Comparison of ENCODE assay signal across 8 cellular contexts in the genomic region with DNA sequence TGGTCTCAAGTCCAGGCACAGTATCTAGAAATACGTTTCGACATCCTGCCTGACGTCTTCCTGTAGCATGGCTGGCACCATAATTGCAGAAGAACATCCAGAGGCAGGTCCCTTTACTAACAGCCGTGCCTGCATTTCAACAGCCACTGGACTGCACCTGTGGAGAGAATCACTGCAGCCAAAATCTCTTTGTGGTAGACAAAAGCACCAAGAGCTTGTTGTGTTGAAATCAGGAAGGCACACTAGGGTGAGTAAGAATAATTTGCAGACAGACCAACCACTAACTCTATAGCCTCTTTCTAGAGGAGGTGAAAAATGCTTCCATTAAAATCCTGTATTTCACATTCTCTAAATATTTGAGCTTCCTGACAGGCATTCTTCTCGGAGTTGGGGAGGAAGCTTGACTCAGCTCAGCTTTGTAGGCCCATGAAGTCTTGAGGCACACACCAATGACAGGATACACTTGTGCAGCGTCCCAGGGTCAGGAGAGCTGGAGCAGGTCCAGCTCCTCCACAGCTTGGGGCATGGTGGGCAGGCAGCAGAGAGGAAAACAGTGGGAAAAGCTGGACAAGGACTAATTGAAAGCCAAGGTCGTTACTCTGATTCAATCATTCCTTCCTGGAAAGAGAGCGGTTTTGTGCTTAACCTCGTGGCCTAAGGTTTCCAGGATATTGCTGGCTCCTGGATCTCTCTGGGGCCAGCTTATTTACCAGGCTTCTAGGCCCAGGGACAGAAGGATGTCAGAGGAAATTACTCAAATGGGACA.
A peak's percentile ranks its signal among the peaks of the same experiment; 100 is the strongest.
DNase-seq lines count a peak whose midpoint lies in the region; ATAC-seq, FAIRE-seq and TF ChIP-seq lines count a peak whose summit lies in the region.

No MANE protein-coding gene starts in this region.

- ATAC-seq in gastroesophageal sphincter = peak; percentile 77
- peak in 3 of 4 donors; percentile 52 to 60 (median 60) for ATAC-seq in pancreas
- no peak for ATAC-seq in HG02885 (IDR thresholded peaks at IDR 0.05; ENCODE audit: poor library complexity, unreplicated experiment)
- no peak for ATAC-seq in naive thymus-derived CD8-positive, alpha-beta T cell

- H3K27me3 Mint-ChIP-seq in naive thymus-derived CD8-positive, alpha-beta T cell = peaks cover 8 to 12% (median 10%) of the 10 kb centered on the region in 5 donors

- FAIRE-seq in pancreas (lab: Jason Lieb, UNC) = no peak

- TF ChIP-seq POLR2A in gastroesophageal sphincter (IDR thresholded peaks at IDR 0.05) = no peak

- H3K4me1 ChIP-seq in gastroesophageal sphincter (peaks cover 0 to 39% (median 11%) of the 10 kb centered on the region in 3 donors), pancreas (peaks cover 0 to 12% (median 0%) of the 10 kb centered on the region in 3 donors)

- no peak for TF ChIP-seq CTCF in gastroesophageal sphincter (IDR thresholded peaks at IDR 0.05)
- no peak for TF ChIP-seq CTCF in pancreas (IDR thresholded peaks at IDR 0.05)

- no peak for TF ChIP-seq EP300 in gastroesophageal sphincter (IDR thresholded peaks at IDR 0.05)

- intact Hi-C loops in pancreas (cut with DNase I) = no loop called here

- H3K27ac ChIP-seq in gastroesophageal sphincter (peak overlapping the region in 3 of 4 donors; percentile 35 to 52 (median 48)), pancreas (peak overlapping the region in 3 of 4 donors; percentile 36 to 59 (median 41))

- no peaks in the 10 kb centered on the region for H3K36me3 Mint-ChIP-seq in naive thymus-derived CD8-positive, alpha-beta T cell

- DNase-seq in ELR (ENCODE audit: low read depth) = peak; percentile 73
- DNase-seq in SKM-1 (lab: John Stamatoyannopoulos, UW; ENCODE audit: unreplicated experiment) = peak; percentile 82
- peak in 2 of 6 donors; percentile 14 to 26 for DNase-seq in pancreas
- DNase-seq in NCI-H1930 (lab: John Stamatoyannopoulos, UW) = no peak
- no peak for DNase-seq in naive thymus-derived CD8-positive, alpha-beta T cell
- DNase-seq in NCI-H128 (lab: John Stamatoyannopoulos, UW; ENCODE audit: unreplicated experiment) = no peak

- POLR2A ChIA-PET in naive thymus-derived CD8-positive, alpha-beta T cell (lab: Charles Lee) = no interaction called here

- peaks cover 0 to 5% (median 1%) of the 10 kb centered on the region in 4 donors for H3K4me1 Mint-ChIP-seq in naive thymus-derived CD8-positive, alpha-beta T cell

- H3K36me3 ChIP-seq in gastroesophageal sphincter (no peaks in the 10 kb centered on the region), pancreas (no peaks in the 10 kb centered on the region)

- H3K9me3 Mint-ChIP-seq in naive thymus-derived CD8-positive, alpha-beta T cell = peaks cover 0 to 4% (median 0%) of the 10 kb centered on the region in 9 donors

- H3K27me3 ChIP-seq in gastroesophageal sphincter = no peaks in the 10 kb centered on the region
- H3K27me3 ChIP-seq in pancreas = no peaks in the 10 kb centered on the region

- H3K27ac Mint-ChIP-seq in naive thymus-derived CD8-positive, alpha-beta T cell = no peak overlapping the region

- no peak overlapping the region for H3K4me3 ChIP-seq in gastroesophageal sphincter
- no peak overlapping the region for H3K4me3 ChIP-seq in pancreas

- H3K9me3 ChIP-seq in gastroesophageal sphincter (peaks cover 0 to 3% (median 0%) of the 10 kb centered on the region in 3 donors), pancreas (no peaks in the 10 kb centered on the region)

- H3K4me3 Mint-ChIP-seq in naive thymus-derived CD8-positive, alpha-beta T cell = no peak overlapping the region

- WGBS in gastroesophageal sphincter (ENCODE audit: low coverage in 1 of 2), 2 donors = 40 to 43% methylated on average over 8 to 9 of the region's 9 CpGs
- WGBS in pancreas, 2 donors = 50 to 58% methylated on average over 9 of the region's 9 CpGs

Comparison
In these comparisons a context has a peak if more than half of its experiments do, and no peak if none do; other contexts are left out.
1. DNase-seq: peak in ELR (single experiment) and SKM-1 (single experiment); none in NCI-H1930 (0 of 2), naive thymus-derived CD8-positive, alpha-beta T cell (0 of 10) and NCI-H128 (single experiment).
2. ATAC-seq: peak in gastroesophageal sphincter (single experiment) and pancreas (3 of 4); none in HG02885 (single experiment) and naive thymus-derived CD8-positive, alpha-beta T cell (0 of 2).